Comparison of ENCODE assay signal across 1 cellular context in genomic region chr1:31688233-31688918, GRCh38.
TF ChIP-seq lines count a peak whose summit lies in the region.

No MANE protein-coding gene starts in this region.

TF ChIP-seq in HCT116, 20 proteins besides CTCF, POLR2A, EP300 and RAD21:
- TF ChIP-seq REST (IDR thresholded peaks at IDR 0.05; ENCODE audit: low read depth) (no peak), SP1 (IDR thresholded peaks at IDR 0.05; ENCODE audit: low read depth) (no peak), ZNF274 (IDR thresholded peaks at IDR 0.05; ENCODE audit: low read depth, low read length) (no peak)
